20 cellular contexts compared by ENCODE assay signal in genomic region chr4:126023946-126024345, GRCh38.
DNase-seq lines count a peak whose midpoint lies in the region; ATAC-seq and TF ChIP-seq lines count a peak whose summit lies in the region.
"Had no signal": no experiment of that assay in that cellular context is flagged by ENCODE, and none has a peak within 500 bp of the region (broad histone marks: within the 10 kb centered on the region; RNA-seq: fewer than 3 reads in every experiment).

No MANE protein-coding gene starts in this region.

- no peak overlapping the region for H3K4me3 ChIP-seq in choroid plexus epithelial cell (ENCODE audit: low read depth, low read length)
- no peak overlapping the region for H3K4me3 ChIP-seq in fibroblast of the aortic adventitia (ENCODE audit: low read depth, low read length)
- H3K4me3 ChIP-seq in thyroid gland (replicated peaks in 1 of 3) = no peak overlapping the region
- H3K4me3 ChIP-seq: SJCRH30 had no signal

- H3K27ac Mint-ChIP-seq in osteocyte (ENCODE audit: unreplicated experiment) = peak overlapping the region; percentile 5
- H3K27ac Mint-ChIP-seq: B cell; CD4-positive, CD25-positive, alpha-beta regulatory T cell had no signal

- H3K27me3 Mint-ChIP-seq in osteocyte (ENCODE audit: unreplicated experiment) = peaks cover 18% of the 10 kb centered on the region
- H3K27me3 Mint-ChIP-seq: B cell had no signal

- 53 to 66% methylated on average over 3 of the region's 3 CpGs for WGBS in thyroid gland, 2 donors

- H3K36me3 Mint-ChIP-seq in osteocyte (ENCODE audit: unreplicated experiment) = peaks cover 4% of the 10 kb centered on the region
- H3K36me3 Mint-ChIP-seq: CD4-positive, CD25-positive, alpha-beta regulatory T cell had no signal

- TF ChIP-seq CTCF in choroid plexus epithelial cell (conservative IDR thresholded peaks at IDR 0.05; ENCODE audit: low read depth, low read length) (no peak), fibroblast of the aortic adventitia (IDR thresholded peaks at IDR 0.05; ENCODE audit: insufficient read depth, low read length) (no peak), osteocyte (IDR thresholded peaks at IDR 0.05) (no peak), thyroid gland (IDR thresholded peaks at IDR 0.05) (no peak)

- ATAC-seq in HG02885 (IDR thresholded peaks at IDR 0.05; ENCODE audit: poor library complexity, unreplicated experiment) = no peak
- ATAC-seq: Panc1 had no signal

- H3K27ac ChIP-seq in thyroid gland = no peak overlapping the region
- H3K27ac ChIP-seq: SJCRH30 had no signal

- H3K4me1 Mint-ChIP-seq in osteocyte (ENCODE audit: unreplicated experiment) = peaks cover 43% of the 10 kb centered on the region
- H3K4me1 Mint-ChIP-seq: B cell; CD4-positive, CD25-positive, alpha-beta regulatory T cell had no signal

- H3K9me3 ChIP-seq in thyroid gland = no peaks in the 10 kb centered on the region
- H3K9me3 ChIP-seq: SJCRH30 had no signal

- H3K4me3 Mint-ChIP-seq in osteocyte (ENCODE audit: unreplicated experiment) = no peak overlapping the region
- H3K4me3 Mint-ChIP-seq: B cell; CD4-positive, CD25-positive, alpha-beta regulatory T cell had no signal

- intact Hi-C loops in thyroid gland (cut with DNase I) = no loop called here

- DNase-seq in GM03348 (ENCODE audit: low spot score) (peak; percentile 15), choroid plexus epithelial cell (ENCODE audit: low read depth) (peak; percentile 43), fibroblast of the aortic adventitia (ENCODE audit: low read depth) (peak; percentile 40), osteocyte (ENCODE audit: extremely low spot score, unreplicated experiment) (no peak), NCI-H146 (lab: John Stamatoyannopoulos, UW) (no peak), thyroid gland (no peak), 8988T (no peak)
- DNase-seq: CD4-positive, CD25-positive, alpha-beta regulatory T cell; COR-L47; DMS 273 treated with DMSO at 0.1 percent for 48 hours; GF-D8; MM.1S; NCI-H1092 treated with DMSO at 0.1 percent for 48 hours; NCI-H2081; NCI-H446 treated with DMSO at 0.1 percent for 48 hours; NCI-H69; SJCRH30 had no signal

- H3K4me1 ChIP-seq in thyroid gland = peaks cover 0 to 4% of the 10 kb centered on the region in 2 donors

- no peaks in the 10 kb centered on the region for H3K27me3 ChIP-seq in thyroid gland
- H3K27me3 ChIP-seq: SJCRH30 had no signal

- peaks cover 3% of the 10 kb centered on the region for H3K9me3 Mint-ChIP-seq in osteocyte (ENCODE audit: unreplicated experiment)

- no peaks in the 10 kb centered on the region for H3K36me3 ChIP-seq in thyroid gland
- H3K36me3 ChIP-seq: SJCRH30 had no signal

- TF ChIP-seq POLR2A in thyroid gland (IDR thresholded peaks at IDR 0.05) = no peak

Comparison
In these comparisons a context has a peak if more than half of its experiments do, and no peak if none do; other contexts are left out.
1. DNase-seq: peak in GM03348 (single experiment), choroid plexus epithelial cell (single experiment) and fibroblast of the aortic adventitia (single experiment); none in osteocyte (single experiment), NCI-H146 (single experiment), thyroid gland (0 of 2) and 8988T (single experiment).